Comparison of ENCODE assay signal across 8 cellular contexts in the genomic region with DNA sequence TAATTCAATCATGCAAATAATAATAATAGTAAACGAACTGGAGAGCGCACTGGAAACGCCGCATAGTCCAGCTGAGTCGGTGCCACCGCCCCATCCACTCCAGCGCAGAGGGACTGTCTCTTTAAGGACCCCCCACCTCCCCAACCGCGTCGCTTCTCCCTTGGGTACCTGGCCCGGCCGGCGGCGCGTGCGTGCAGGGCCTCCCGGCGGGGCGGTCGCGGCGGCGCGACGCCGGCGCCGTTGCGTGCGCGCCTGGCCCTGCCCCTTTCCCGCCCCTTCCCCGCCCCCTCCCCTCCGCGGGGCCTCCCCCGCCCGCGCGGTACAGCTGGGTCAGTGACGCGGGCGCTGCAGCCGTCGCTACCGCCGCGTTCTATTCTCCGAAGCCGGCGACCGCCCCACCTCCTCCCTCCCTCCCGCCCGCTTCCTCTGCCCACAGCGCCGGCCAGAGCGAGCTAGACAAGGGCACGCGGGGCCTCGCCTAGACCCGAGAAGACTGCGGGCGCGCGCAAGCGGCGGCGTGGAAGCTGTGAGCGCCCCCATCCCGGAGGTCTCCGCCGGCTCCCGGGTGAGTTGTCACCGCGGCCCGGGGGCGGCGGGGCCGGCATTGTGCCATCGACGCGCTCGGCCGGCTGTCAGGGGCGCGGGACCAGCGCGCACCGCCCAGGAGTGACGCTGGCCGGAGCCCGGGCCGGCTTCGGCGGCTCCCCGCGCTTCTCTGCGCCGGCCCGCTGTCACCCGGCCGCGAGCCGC. TPM values are rescaled to one million over a fixed set of nuclear protein-coding genes. Genes with fewer than 3 reads are reported as not detected.
DNase-seq lines count a peak whose midpoint lies in the region; ATAC-seq and TF ChIP-seq lines count a peak whose summit lies in the region.

A gene with protein sequence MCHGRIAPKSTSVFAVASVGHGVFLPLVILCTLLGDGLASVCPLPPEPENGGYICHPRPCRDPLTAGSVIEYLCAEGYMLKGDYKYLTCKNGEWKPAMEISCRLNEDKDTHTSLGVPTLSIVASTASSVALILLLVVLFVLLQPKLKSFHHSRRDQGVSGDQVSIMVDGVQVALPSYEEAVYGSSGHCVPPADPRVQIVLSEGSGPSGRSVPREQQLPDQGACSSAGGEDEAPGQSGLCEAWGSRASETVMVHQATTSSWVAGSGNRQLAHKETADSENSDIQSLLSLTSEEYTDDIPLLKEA (plus strand): TSS at position 333 of the 750 bp plus-strand sequence. CDS start 46,997 bp downstream, outside the sequence.

- peaks cover 48% of the 10 kb centered on the region for H3K4me1 Mint-ChIP-seq in Calu3 (ENCODE audit: low read depth, unreplicated experiment)

- peak; percentile 53 for ATAC-seq in GM21528 (IDR thresholded peaks at IDR 0.05; ENCODE audit: low FRiP score, unreplicated experiment)

- no TSS peak for BruUV-seq in Calu3 (replicated peaks; lab: Mats Ljungman, UMichigan)

- no peaks in the 10 kb centered on the region for H3K36me3 ChIP-seq in mucosa of rectum (ENCODE audit: control insufficient read depth in 2 of 2, insufficient read depth in 2 of 2, low read length in 2 of 2)

- peak within 1 kb of the TSS; percentile 96 for H3K4me3 Mint-ChIP-seq in Calu3 (ENCODE audit: low read depth, unreplicated experiment)

- H3K4me3 ChIP-seq in Jurkat, Clone E6-1 (ENCODE audit: low read length): peak within 1 kb of the TSS; percentile 72
- H3K4me3 ChIP-seq in epithelial cell of proximal tubule (ENCODE audit: low read depth, low read length): peak within 1 kb of the TSS; percentile 75
- H3K4me3 ChIP-seq in mucosa of rectum (ENCODE audit: low read length in 2 of 2): peak within 1 kb of the TSS; percentile 63 to 89

- TF ChIP-seq CTCF in Calu3 (IDR thresholded peaks at IDR 0.05; ENCODE audit: unreplicated experiment) (no peak), epithelial cell of proximal tubule (conservative IDR thresholded peaks at IDR 0.05; ENCODE audit: low read depth, low read length) (no peak)

- peaks cover 49 to 52% of the 10 kb centered on the region in 2 donors for H3K4me1 ChIP-seq in mucosa of rectum (ENCODE audit: control insufficient read depth in 2 of 2, insufficient read depth in 2 of 2, low read length in 2 of 2)

- peak within 1 kb of the TSS; percentile 94 for H3K27ac Mint-ChIP-seq in Calu3 (ENCODE audit: unreplicated experiment)

- DNase-seq in Calu3 (peak; percentile 85), OCI-M2 (lab: John Stamatoyannopoulos, UW; ENCODE audit: unreplicated experiment) (peak; percentile 58), epithelial cell of proximal tubule (ENCODE audit: low read depth) (no peak)
- DNase-seq in Jurkat, Clone E6-1 (ENCODE audit: low read depth, low spot score): peak; percentile 81
- DNase-seq in activated T-cell treated with anti-CD3 and anti-CD28 coated beads, Interleukin-2, amount 50 U/mL, for 1 hour: peak; percentile 92
- DNase-seq in stimulated activated CD8-positive, alpha-beta memory T cell treated with anti-CD3 and anti-CD28 coated beads, Interleukin-4, amount 100 ng/mL, for 48 hours: peak; percentile 89

- CTCF ChIA-PET in Calu3 (lab: Charles Lee): interaction anchor here (0.6 kb wide), 3 partner anchors 63 to 285 kb away, joined by 3 to 4 read pairs (median 4); no protein-coding TSS in a partner anchor

- H3K27me3 ChIP-seq in mucosa of rectum (ENCODE audit: control insufficient read depth in 2 of 2, insufficient read depth in 2 of 2, low read length in 2 of 2): no peaks in the 10 kb centered on the region

- H3K9me3 Mint-ChIP-seq in Calu3 (ENCODE audit: low read depth, unreplicated experiment): no peaks in the 10 kb centered on the region

- peak within 1 kb of the TSS; percentile 90 to 95 for H3K9ac ChIP-seq in mucosa of rectum (ENCODE audit: low read depth in 1 of 2, low read length in 2 of 2)

- H3K27ac ChIP-seq in mucosa of rectum (ENCODE audit: low read depth in 2 of 2, low read length in 2 of 2): peak within 1 kb of the TSS; percentile 92 to 94

- intact Hi-C loops in Calu3 (cut with micrococcal nuclease; ENCODE audit: unreplicated experiment): loop anchor here (1.0 kb wide), 1 partner anchor 9 kb away; no protein-coding TSS in a partner anchor

- H3K36me3 Mint-ChIP-seq in Calu3 (ENCODE audit: insufficient read depth, unreplicated experiment): peaks cover 17% of the 10 kb centered on the region

- H3K9me3 ChIP-seq in mucosa of rectum (ENCODE audit: control insufficient read depth in 2 of 2, low read length in 2 of 2): no peaks in the 10 kb centered on the region

- no peaks in the 10 kb centered on the region for H3K27me3 Mint-ChIP-seq in Calu3 (ENCODE audit: unreplicated experiment)

RNA-seq across cellular contexts. Expression of the gene that starts here (rescaled TPM):
- total RNA-seq in Calu3 (2022): 44.7 and 45.5 TPM in 2 replicates
- 6.7 TPM for polyA plus RNA-seq in Jurkat, Clone E6-1 (2012; ENCODE audit: insufficient read depth, insufficient read length)
- total RNA-seq in epithelial cell of proximal tubule: 6.2 and 7.5 TPM in 2 replicates
